Comparison of ENCODE assay signal across 27 cellular contexts in genomic region chr7:66912195-66912594, GRCh38.
"Had no signal": no experiment of that assay in that cellular context is flagged by ENCODE, and none has a peak within 500 bp of the region (broad histone marks: within the 10 kb centered on the region; RNA-seq: fewer than 3 reads in every experiment).

No MANE protein-coding gene starts in this region.

- H3K4me3 ChIP-seq: coronary artery, dorsolateral prefrontal cortex, esophagus muscularis mucosa, gastroesophageal sphincter, heart left ventricle, hepatocyte, left lung, lower lobe of right lung had no signal

- FAIRE-seq: colon, endothelial cell of umbilical vein, frontal cortex, kidney had no signal

- ATAC-seq: foreskin keratinocyte; gastroesophageal sphincter; heart left ventricle; left colon; left lung; left ventricle myocardium superior; lower lobe of right lung; naive thymus-derived CD8-positive, alpha-beta T cell had no signal

- DNase-seq: dermis blood vessel endothelial cell; dorsolateral prefrontal cortex; effector CD4-positive, alpha-beta T cell; effector memory CD4-positive, alpha-beta T cell; foreskin keratinocyte; heart left ventricle; hypothalamus; immature natural killer cell; islet precursor cell; kidney; kidney glomerular epithelial cell; left colon; left lung; left ventricle myocardium superior; lower lobe of right lung; mesendoderm; midbrain; naive B cell; naive thymus-derived CD8-positive, alpha-beta T cell had no signal

- H3K27me3 ChIP-seq: dorsolateral prefrontal cortex, esophagus muscularis mucosa, foreskin keratinocyte, gastroesophageal sphincter, heart left ventricle, hepatocyte, left lung had no signal

- H3K36me3 ChIP-seq: esophagus muscularis mucosa, gastroesophageal sphincter, heart left ventricle, left lung, lower lobe of right lung had no signal

- H3K9me3 Mint-ChIP-seq: immature natural killer cell; memory B cell; naive B cell; naive thymus-derived CD8-positive, alpha-beta T cell had no signal

- H2AFZ ChIP-seq: hepatocyte had no signal

- H3K4me1 ChIP-seq: esophagus muscularis mucosa, foreskin keratinocyte, gastroesophageal sphincter, heart left ventricle, left lung, lower lobe of right lung had no signal

- H3K79me2 ChIP-seq: hepatocyte had no signal

- H3K9me3 ChIP-seq: esophagus muscularis mucosa, gastroesophageal sphincter, heart left ventricle, left lung, lower lobe of right lung had no signal

- H3K27me3 Mint-ChIP-seq: memory B cell; naive B cell; naive thymus-derived CD8-positive, alpha-beta T cell had no signal

- H3K36me3 Mint-ChIP-seq: immature natural killer cell; memory B cell; naive B cell; naive thymus-derived CD8-positive, alpha-beta T cell had no signal

- H3K27ac ChIP-seq: coronary artery, dorsolateral prefrontal cortex, esophagus muscularis mucosa, foreskin keratinocyte, gastroesophageal sphincter, heart left ventricle, hepatocyte, left lung, lower lobe of right lung had no signal

- H3K4me3 Mint-ChIP-seq: immature natural killer cell; memory B cell; naive B cell; naive thymus-derived CD8-positive, alpha-beta T cell had no signal

- H3K4me1 Mint-ChIP-seq: immature natural killer cell; memory B cell; naive thymus-derived CD8-positive, alpha-beta T cell had no signal

- H3K27ac Mint-ChIP-seq: memory B cell had no signal

- H3K4me2 ChIP-seq: hepatocyte had no signal
